In genomic region chr18:35040988-35041751, GRCh38 we compare ENCODE assay signal across 8 cellular contexts. TPM values are rescaled to one million over a fixed set of nuclear protein-coding genes. Genes with fewer than 3 reads are reported as not detected.
DNase-seq lines count a peak whose midpoint lies in the region; ATAC-seq and TF ChIP-seq lines count a peak whose summit lies in the region.

Gene MAPRE2 (plus strand): TSS chr18:35041413. CDS start chr18:35041540, 127 bp downstream.

- peak within 1 kb of the TSS; percentile 72 for H3K4me3 ChIP-seq in A673 (ENCODE audit: low read depth, low read length, poor library complexity, severe bottlenecking)
- H3K4me3 ChIP-seq in breast epithelium: peak within 1 kb of the TSS; percentile 74 to 84 (median 75)
- H3K4me3 ChIP-seq in iPS-18c (ENCODE audit: insufficient read depth, low read depth, low read length): peak within 1 kb of the TSS; percentile 86
- H3K4me3 ChIP-seq in skin epidermis: peak within 1 kb of the TSS; percentile 52 to 86 (median 60)

- no peaks in the 10 kb centered on the region for H3K9me3 ChIP-seq in A673 (ENCODE audit: low read depth, low read length, poor library complexity, severe bottlenecking)
- H3K9me3 ChIP-seq in breast epithelium: no peaks in the 10 kb centered on the region
- no peaks in the 10 kb centered on the region for H3K9me3 ChIP-seq in iPS-18c (ENCODE audit: control insufficient read depth, insufficient read depth, low read length)

- H3K4me1 ChIP-seq in A673 (ENCODE audit: insufficient read depth, low read length, poor library complexity, severe bottlenecking): peaks cover 15% of the 10 kb centered on the region
- peaks cover 0 to 5% of the 10 kb centered on the region in 2 donors for H3K4me1 ChIP-seq in breast epithelium

- ATAC-seq in GM18868 (IDR thresholded peaks at IDR 0.05; ENCODE audit: unreplicated experiment) (peak; percentile 69), HG03108 (IDR thresholded peaks at IDR 0.05; ENCODE audit: unreplicated experiment) (peak; percentile 75)

- H3K27me3 ChIP-seq in A673 (replicated peaks; ENCODE audit: insufficient read depth, low read depth, low read length, poor library complexity) (no peaks in the 10 kb centered on the region), breast epithelium (no peaks in the 10 kb centered on the region)

- TF ChIP-seq CTCF in A673 (conservative IDR thresholded peaks at IDR 0.05; ENCODE audit: low read depth, low read length) (no peak), VCaP (conservative IDR thresholded peaks at IDR 0.05) (no peak), breast epithelium (IDR thresholded peaks at IDR 0.05) (peak in 1 of 3 donors; percentile 9)

- H3K36me3 ChIP-seq in A673 (ENCODE audit: insufficient read depth, low read length, poor library complexity, severe bottlenecking) (no peaks in the 10 kb centered on the region), breast epithelium (no peaks in the 10 kb centered on the region)

- CTCF ChIA-PET in A673 (lab: Charles Lee): interaction anchor here (0.9 kb wide), 1 partner anchor 10 kb away, joined by 3 read pairs; no protein-coding TSS in a partner anchor

- no TSS peak for BruUV-seq in A673 (replicated peaks; lab: Mats Ljungman, UMichigan)

- intact Hi-C loops in A673 (cut with micrococcal nuclease; ENCODE audit: unreplicated experiment) (no loop called here), breast epithelium (cut with DNase I; ENCODE audit: low total_unique reads) (no loop called here)

- TF ChIP-seq POLR2A in breast epithelium (IDR thresholded peaks at IDR 0.05): peak; percentile 57

- POLR2A ChIA-PET in A673 (lab: Charles Lee; ENCODE audit: low non-redundant PET): interaction anchor here (0.6 kb wide), 1 partner anchor 79 kb away, joined by 3 read pairs; no protein-coding TSS in a partner anchor

- DNase-seq in A673 (ENCODE audit: low spot score): peak; percentile 97
- peak; percentile 97 for DNase-seq in NCI-H2196 (lab: John Stamatoyannopoulos, UW; ENCODE audit: unreplicated experiment)
- peak; percentile 98 for DNase-seq in breast epithelium (ENCODE audit: low spot score in 2 of 2)

- peak within 1 kb of the TSS; percentile 64 for H3K27ac ChIP-seq in A673 (ENCODE audit: low read depth, low read length, poor library complexity, severe bottlenecking)
- peak within 1 kb of the TSS; percentile 75 for H3K27ac ChIP-seq in VCaP
- H3K27ac ChIP-seq in breast epithelium: peak within 1 kb of the TSS; percentile 83 to 91
- peak within 1 kb of the TSS; percentile 4 to 93 (median 83) for H3K27ac ChIP-seq in skin epidermis

RNA-seq across cellular contexts. Expression of gene MAPRE2, which starts in this region (rescaled TPM):
- total RNA-seq in A673 (2021) (14.7 and 16.4 TPM in 2 replicates), breast epithelium (10 to 100 TPM; 17.0 to 38.8 (median 21.3) TPM)

Comparison
In these comparisons a context has a peak if more than half of its experiments do, and no peak if none do; other contexts are left out.
1. Peak in every context shown above with its lines: DNase-seq, ATAC-seq, H3K4me3 ChIP-seq and H3K27ac ChIP-seq.